Comparison of ENCODE assay signal across 36 cellular contexts in the genomic region with DNA sequence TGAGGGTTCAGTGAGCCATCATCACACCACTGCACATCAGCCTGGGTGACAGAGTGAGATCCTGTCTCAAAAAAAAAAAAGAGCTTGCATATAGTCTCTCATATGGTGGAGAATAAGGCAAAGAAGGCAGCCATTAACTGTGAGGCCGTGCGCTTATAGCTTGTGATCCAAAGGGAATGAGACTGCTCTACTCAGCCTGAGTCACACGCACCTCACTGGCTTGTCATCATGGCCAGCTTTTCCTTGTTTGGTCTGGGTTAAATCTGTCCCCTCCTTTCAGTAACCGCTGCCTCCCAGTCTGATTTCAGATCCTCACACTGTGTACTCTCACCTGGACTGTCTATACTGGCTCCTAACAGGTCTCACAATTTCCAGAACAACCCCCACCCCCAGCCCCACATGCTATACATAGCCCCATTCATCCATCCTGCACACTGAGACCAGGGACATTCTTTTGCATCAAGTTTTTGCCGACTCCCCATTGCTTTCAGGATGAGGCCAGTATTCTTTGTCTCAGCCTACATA. TPM values are rescaled to one million over a fixed set of nuclear protein-coding genes. Genes with fewer than 3 reads are reported as not detected.
DNase-seq lines count a peak whose midpoint lies in the region; ATAC-seq, FAIRE-seq and TF ChIP-seq lines count a peak whose summit lies in the region.
"Had no signal": no experiment of that assay in that cellular context is flagged by ENCODE, and none has a peak within 500 bp of the region (broad histone marks: within the 10 kb centered on the region; RNA-seq: fewer than 3 reads in every experiment).

No MANE protein-coding gene starts in this region.

- H3K4ac ChIP-seq in IMR-90 (ENCODE audit: low read depth, low read length) (no peak overlapping the region), neuronal stem cell (ENCODE audit: low read length) (no peak overlapping the region)

- no peak for TF ChIP-seq POLR2A in IMR-90 (IDR thresholded peaks at IDR 0.05; ENCODE audit: low read depth, low read length)

- TF ChIP-seq RAD21 in IMR-90 (IDR thresholded peaks at IDR 0.05; ENCODE audit: low read length): no peak

- H3K9me3 Mint-ChIP-seq in CD4-positive, CD25-positive, alpha-beta regulatory T cell: peaks cover 0 to 3% (median 0%) of the 10 kb centered on the region in 7 donors
- no peaks in the 10 kb centered on the region for H3K9me3 Mint-ChIP-seq in astrocyte (ENCODE audit: unreplicated experiment)
- H3K9me3 Mint-ChIP-seq: neural crest cell; T-helper 2 cell treated with Interferon-gamma antibody and Interleukin-4, amounts not matched to agents 5 μg/mL and 100 μg/mL, for 36 hours had no signal

- H3K4me3 Mint-ChIP-seq in CD4-positive, CD25-positive, alpha-beta regulatory T cell: no peak overlapping the region
- no peak overlapping the region for H3K4me3 Mint-ChIP-seq in astrocyte (ENCODE audit: unreplicated experiment)
- H3K4me3 Mint-ChIP-seq: activated CD4-positive, alpha-beta T cell treated with anti-CD3 and anti-CD28 coated beads for 36 hours; activated naive CD8-positive, alpha-beta T cell treated with anti-CD3 and anti-CD28 coated beads, Interleukin-2, amount 10 ng/mL, durations not matched to agents 7 days and 5 days; neural crest cell; T-helper 2 cell treated with Interferon-gamma antibody and Interleukin-4, amounts not matched to agents 5 μg/mL and 100 μg/mL, for 36 hours had no signal

- no peaks in the 10 kb centered on the region for H3K36me3 ChIP-seq in CD4-positive, CD25-positive, alpha-beta regulatory T cell (ENCODE audit: control insufficient read depth, insufficient read depth, low read length)
- H3K36me3 ChIP-seq in IMR-90 (ENCODE audit: control insufficient read depth, insufficient read depth, low read length) (no peaks in the 10 kb centered on the region), astrocyte (ENCODE audit: insufficient read depth, low read length) (no peaks in the 10 kb centered on the region), neuronal stem cell (replicated peaks in 1 of 2; ENCODE audit: control insufficient read depth in 2 of 2, insufficient read depth in 2 of 2, low read length in 2 of 2) (no peaks in the 10 kb centered on the region), smooth muscle cell (ENCODE audit: low read depth) (no peaks in the 10 kb centered on the region)
- H3K36me3 ChIP-seq: ascending aorta; BLaER1 treated with 17β-estradiol and CSF1 and Interleukin-3, amounts not matched to agents 10 nM and 100 nM; right atrium auricular region; spleen; tibial nerve had no signal

- H3K9ac ChIP-seq in IMR-90 (ENCODE audit: low read depth, low read length) (no peak overlapping the region), astrocyte (ENCODE audit: low read length) (no peak overlapping the region), neuronal stem cell (ENCODE audit: low read depth, low read length, poor library complexity) (no peak overlapping the region), smooth muscle cell (ENCODE audit: low read depth) (no peak overlapping the region)
- H3K9ac ChIP-seq: BLaER1 treated with 17β-estradiol and CSF1 and Interleukin-3, amounts not matched to agents 10 nM and 100 nM; parathyroid adenoma had no signal

- no peak for DNase-seq in CD4-positive, CD25-positive, alpha-beta regulatory T cell
- DNase-seq in IMR-90 (peak; percentile 41), astrocyte (ENCODE audit: low read depth) (no peak), neuronal stem cell (ENCODE audit: low spot score) (no peak), smooth muscle cell (lab: John Stamatoyannopoulos, UW; ENCODE audit: unreplicated experiment) (no peak), T-helper 1 cell (no peak), NCI-H146 (lab: John Stamatoyannopoulos, UW) (no peak)
- DNase-seq: activated CD4-positive, alpha-beta T cell treated with anti-CD3 and anti-CD28 coated beads for 36 hours; activated CD8-positive, alpha-beta memory T cell treated with anti-CD3 and anti-CD28 coated beads for 24 hours; activated effector memory CD4-positive, alpha-beta T cell treated with Interleukin-2 at 50 U/mL for 16 hours; activated naive CD8-positive, alpha-beta T cell treated with anti-CD3 and anti-CD28 coated beads, Interleukin-2, amount 10 ng/mL, durations not matched to agents 7 days and 5 days; activated T-cell treated with anti-CD3 and anti-CD28 coated beads for 4 hours; COR-L47; DMS53; effector memory CD4-positive, alpha-beta T cell; erythroblast; GDM1; head of caudate nucleus; islet precursor cell; left ventricle myocardium superior; mesendoderm; NCI-H1092; NCI-H187; NCI-H446 treated with DMSO at 0.1 percent for 48 hours; spleen; stimulated activated CD4-positive, alpha-beta T cell treated with anti-CD3 and anti-CD28 coated beads, Interleukin-2, amount 100 ng/mL, for 24 hours had no signal

- intact Hi-C loops in IMR-90 (cut with micrococcal nuclease): no loop called here

- H3K79me1 ChIP-seq in IMR-90 (ENCODE audit: low read depth in 1 of 2, low read length in 2 of 2) (no peaks in the 10 kb centered on the region), neuronal stem cell (ENCODE audit: low read depth, low read length) (no peaks in the 10 kb centered on the region)

- no peaks in the 10 kb centered on the region for H3K36me3 Mint-ChIP-seq in CD4-positive, CD25-positive, alpha-beta regulatory T cell
- no peaks in the 10 kb centered on the region for H3K36me3 Mint-ChIP-seq in astrocyte (ENCODE audit: low read depth, unreplicated experiment)

- H3K18ac ChIP-seq in IMR-90 (ENCODE audit: low read depth, low read length): no peak overlapping the region
- H3K18ac ChIP-seq in neuronal stem cell (ENCODE audit: low read length): peak overlapping the region; percentile 45

- POLR2A ChIA-PET in IMR-90 (lab: Charles Lee; ENCODE audit: unreplicated experiment): no interaction called here

- H3K56ac ChIP-seq in IMR-90 (ENCODE audit: extremely low read depth, insufficient read depth, low read length): no peak overlapping the region

- peak overlapping the region in 2 of 3 donors; percentile 15 to 80 for H3K27ac Mint-ChIP-seq in CD4-positive, CD25-positive, alpha-beta regulatory T cell
- H3K27ac Mint-ChIP-seq in astrocyte (ENCODE audit: unreplicated experiment): no peak overlapping the region
- H3K27ac Mint-ChIP-seq: activated CD4-positive, alpha-beta T cell treated with anti-CD3 and anti-CD28 coated beads for 36 hours; activated naive CD8-positive, alpha-beta T cell treated with anti-CD3 and anti-CD28 coated beads, Interleukin-2, amount 10 ng/mL, durations not matched to agents 7 days and 5 days; T-helper 2 cell treated with Interferon-gamma antibody and Interleukin-4, amounts not matched to agents 5 μg/mL and 100 μg/mL, for 36 hours had no signal

- no peaks in the 10 kb centered on the region for H3F3A ChIP-seq in smooth muscle cell (ENCODE audit: low read depth)

- in situ Hi-C loops in IMR-90 (cut with MboI; ENCODE audit: low sequenced_read_pairs): no loop called here

- H3K4me1 Mint-ChIP-seq in CD4-positive, CD25-positive, alpha-beta regulatory T cell: peaks cover 0 to 18% (median 5%) of the 10 kb centered on the region in 4 donors
- H3K4me1 Mint-ChIP-seq in astrocyte (ENCODE audit: low read depth, unreplicated experiment): peaks cover 3% of the 10 kb centered on the region
- H3K4me1 Mint-ChIP-seq: neural crest cell had no signal

- H2BK15ac ChIP-seq in IMR-90 (ENCODE audit: low read depth, low read length): no peak overlapping the region
- H2BK15ac ChIP-seq in neuronal stem cell (ENCODE audit: low read length): no peak overlapping the region

- no peak overlapping the region for H2AK9ac ChIP-seq in IMR-90 (replicated peaks; ENCODE audit: low read depth, low read length, poor library complexity)

- H4K20me1 ChIP-seq in IMR-90 (ENCODE audit: insufficient read depth, low read length) (no peaks in the 10 kb centered on the region), astrocyte (ENCODE audit: insufficient read depth, low read length) (no peaks in the 10 kb centered on the region), smooth muscle cell (ENCODE audit: low read depth) (no peaks in the 10 kb centered on the region)
- H4K20me1 ChIP-seq: BLaER1 treated with 17β-estradiol and CSF1 and Interleukin-3, amounts not matched to agents 10 nM and 100 nM had no signal

- H2BK120ac ChIP-seq in IMR-90 (ENCODE audit: low read depth, low read length) (no peak overlapping the region), neuronal stem cell (ENCODE audit: low read depth, low read length) (no peak overlapping the region)

- FAIRE-seq in astrocyte (lab: Jason Lieb, UNC): no peak

- H4K8ac ChIP-seq in IMR-90 (ENCODE audit: low read depth in 2 of 2, low read length in 2 of 2): no peak overlapping the region
- H4K8ac ChIP-seq in neuronal stem cell (ENCODE audit: low read depth, low read length): no peak overlapping the region

- BruUV-seq in IMR-90 (replicated peaks; lab: Mats Ljungman, UMichigan): no TSS peak

- ATAC-seq in CD4-positive, CD25-positive, alpha-beta regulatory T cell (ENCODE audit: low read depth in 2 of 2): no peak
- ATAC-seq in IMR-90 (ENCODE audit: low read depth): peak; percentile 27; the same call in 1 of the 2 replicates
- ATAC-seq: activated CD4-positive, alpha-beta T cell treated with anti-CD3 and anti-CD28 coated beads for 36 hours; HCT116; left ventricle myocardium superior; Right ventricle myocardium inferior had no signal

- no peak overlapping the region for H2BK20ac ChIP-seq in IMR-90 (ENCODE audit: low read depth, low read length)

- H3K4me2 ChIP-seq in IMR-90 (ENCODE audit: low read depth, low read length) (no peak overlapping the region), astrocyte (ENCODE audit: low read length) (no peak overlapping the region), neuronal stem cell (ENCODE audit: insufficient read depth, low read length, poor library complexity, severe bottlenecking) (no peak overlapping the region), smooth muscle cell (no peak overlapping the region)
- H3K4me2 ChIP-seq: BLaER1 treated with 17β-estradiol and CSF1 and Interleukin-3, amounts not matched to agents 10 nM and 100 nM had no signal

- WGBS in IMR-90 (ENCODE audit: extremely low coverage in 2 of 2, insufficient read length in 1 of 2), 2 experiments: 74% methylated on average over 3 of the region's 5 CpGs; no CpG with 5 or more reads in 1 of the 2 experiments
- WGBS in neuronal stem cell (ENCODE audit: extremely low coverage in 2 of 2, insufficient read length in 2 of 2, insufficient replicate concordance in 1 of 2), 2 donors: no CpG with 5 or more reads among the region's 5 CpGs
- 79% methylated on average over 5 of the region's 5 CpGs for WGBS in smooth muscle cell (ENCODE audit: low lambda C conversion rate)

- no peak overlapping the region for H3K14ac ChIP-seq in IMR-90 (replicated peaks; ENCODE audit: low read depth, low read length)
- no peak overlapping the region for H3K14ac ChIP-seq in neuronal stem cell (ENCODE audit: low read length)

- no peaks in the 10 kb centered on the region for H3K27me3 Mint-ChIP-seq in CD4-positive, CD25-positive, alpha-beta regulatory T cell
- H3K27me3 Mint-ChIP-seq in astrocyte (ENCODE audit: low read depth, unreplicated experiment): no peaks in the 10 kb centered on the region
- H3K27me3 Mint-ChIP-seq: activated CD4-positive, alpha-beta T cell treated with anti-CD3 and anti-CD28 coated beads for 36 hours; activated naive CD8-positive, alpha-beta T cell treated with anti-CD3 and anti-CD28 coated beads, Interleukin-2, amount 10 ng/mL, durations not matched to agents 7 days and 5 days had no signal

- H2BK5ac ChIP-seq in IMR-90 (ENCODE audit: low read depth, low read length, poor library complexity, severe bottlenecking): no peak overlapping the region
- no peak overlapping the region for H2BK5ac ChIP-seq in neuronal stem cell (ENCODE audit: low read length)

- no peaks in the 10 kb centered on the region for H3K27me3 ChIP-seq in CD4-positive, CD25-positive, alpha-beta regulatory T cell (ENCODE audit: control insufficient read depth, insufficient read depth, low read length)
- H3K27me3 ChIP-seq in IMR-90 (ENCODE audit: control insufficient read depth, insufficient read depth, low read length) (no peaks in the 10 kb centered on the region), astrocyte (ENCODE audit: insufficient read depth, low read length) (no peaks in the 10 kb centered on the region), neuronal stem cell (ENCODE audit: control insufficient read depth in 3 of 3, insufficient read depth in 3 of 3, low read depth in 1 of 3, low read length in 3 of 3) (no peaks in the 10 kb centered on the region), smooth muscle cell (ENCODE audit: low read depth) (no peaks in the 10 kb centered on the region)
- H3K27me3 ChIP-seq: ascending aorta; BLaER1 treated with 17β-estradiol and CSF1 and Interleukin-3, amounts not matched to agents 10 nM and 100 nM; right atrium auricular region; spleen; tibial nerve had no signal

- dilution Hi-C loops in IMR-90 (cut with HindIII; ENCODE audit: low sequenced_read_pairs, unreplicated experiment): no loop called here

- H4K91ac ChIP-seq in IMR-90 (ENCODE audit: insufficient read depth, low read depth, low read length): no peak overlapping the region
- H4K91ac ChIP-seq in neuronal stem cell (ENCODE audit: low read depth, low read length, poor library complexity): no peak overlapping the region

- CTCF ChIA-PET in IMR-90 (lab: Yijun Ruan, JAX): interaction anchor here (0.6 kb wide), 2 partner anchors 19 to 28 kb away, joined by 3 to 4 read pairs; no protein-coding TSS in a partner anchor

- H2AK5ac ChIP-seq in IMR-90 (ENCODE audit: low read depth, low read length) (no peak overlapping the region), neuronal stem cell (ENCODE audit: low read depth, low read length) (no peak overlapping the region)

- H3K4me3 ChIP-seq in CD4-positive, CD25-positive, alpha-beta regulatory T cell (ENCODE audit: low read depth, low read length): no peak overlapping the region
- H3K4me3 ChIP-seq in IMR-90 (ENCODE audit: insufficient read depth, low read depth, low read length) (no peak overlapping the region), astrocyte (ENCODE audit: insufficient read depth, low read depth, low read length) (no peak overlapping the region), neuronal stem cell (ENCODE audit: low read length in 2 of 2) (no peak overlapping the region), smooth muscle cell (no peak overlapping the region)
- H3K4me3 ChIP-seq: ascending aorta; BLaER1 treated with 17β-estradiol and CSF1 and Interleukin-3, amounts not matched to agents 10 nM and 100 nM; coronary artery; right atrium auricular region; spleen; tibial nerve had no signal

- TF ChIP-seq CTCF in IMR-90 (conservative IDR thresholded peaks at IDR 0.05; ENCODE audit: low read depth, low read length): no peak
- no peak for TF ChIP-seq CTCF in astrocyte (IDR thresholded peaks at IDR 0.05; ENCODE audit: insufficient read depth, low read depth, low read length)
- no peak for TF ChIP-seq CTCF in smooth muscle cell (IDR thresholded peaks at IDR 0.05; ENCODE audit: borderline replicate concordance, insufficient read depth, poor library complexity, severe bottlenecking)

- H3K4me1 ChIP-seq in CD4-positive, CD25-positive, alpha-beta regulatory T cell (ENCODE audit: control insufficient read depth, insufficient read depth, low read length, poor library complexity, severe bottlenecking): no peaks in the 10 kb centered on the region
- H3K4me1 ChIP-seq in IMR-90 (ENCODE audit: control insufficient read depth, insufficient read depth, low read length) (no peaks in the 10 kb centered on the region), astrocyte (ENCODE audit: insufficient read depth, low read length) (no peaks in the 10 kb centered on the region), neuronal stem cell (ENCODE audit: control insufficient read depth in 2 of 2, insufficient read depth in 1 of 2, low read depth in 1 of 2, low read length in 2 of 2) (no peaks in the 10 kb centered on the region), smooth muscle cell (ENCODE audit: low read depth) (no peaks in the 10 kb centered on the region)
- H3K4me1 ChIP-seq: ascending aorta, parathyroid adenoma, right atrium auricular region, spleen, tibial nerve had no signal

- peak overlapping the region; percentile 56 for H2AFZ ChIP-seq in IMR-90 (replicated peaks; ENCODE audit: low read length, poor library complexity)
- H2AFZ ChIP-seq in astrocyte (ENCODE audit: low read depth, low read length): peak overlapping the region; percentile 5
- H2AFZ ChIP-seq in neuronal stem cell (ENCODE audit: low read length): peak overlapping the region; percentile 61
- H2AFZ ChIP-seq in smooth muscle cell (ENCODE audit: low read depth): no peak overlapping the region
- H2AFZ ChIP-seq: parathyroid adenoma had no signal

- no peak overlapping the region for H4K5ac ChIP-seq in IMR-90 (ENCODE audit: low read depth, low read length)

- H3K9me1 ChIP-seq in IMR-90 (ENCODE audit: insufficient read depth, low read length): no peaks in the 10 kb centered on the region

- no peak overlapping the region for H3K27ac ChIP-seq in CD4-positive, CD25-positive, alpha-beta regulatory T cell (ENCODE audit: insufficient read depth, low read length, poor library complexity, severe bottlenecking)
- H3K27ac ChIP-seq in IMR-90 (ENCODE audit: insufficient read depth, low read length): no peak overlapping the region
- no peak overlapping the region for H3K27ac ChIP-seq in astrocyte (ENCODE audit: low read depth, low read length)
- no peak overlapping the region for H3K27ac ChIP-seq in neuronal stem cell (replicated peaks; ENCODE audit: low read length)
- no peak overlapping the region for H3K27ac ChIP-seq in smooth muscle cell (ENCODE audit: low read depth)
- H3K27ac ChIP-seq: ascending aorta; BLaER1 treated with 17β-estradiol and CSF1 and Interleukin-3, amounts not matched to agents 10 nM and 100 nM; coronary artery; parathyroid adenoma; right atrium auricular region; spleen; tibial nerve had no signal

- no peak overlapping the region for H2BK12ac ChIP-seq in neuronal stem cell (ENCODE audit: low read length)

- H3K9me3 ChIP-seq in CD4-positive, CD25-positive, alpha-beta regulatory T cell (ENCODE audit: control insufficient read depth in 2 of 2, low read length in 2 of 2): no peaks in the 10 kb centered on the region
- H3K9me3 ChIP-seq in IMR-90 (ENCODE audit: control insufficient read depth, insufficient read depth, low read length) (no peaks in the 10 kb centered on the region), astrocyte (ENCODE audit: insufficient read depth, low read depth, low read length) (no peaks in the 10 kb centered on the region), neuronal stem cell (replicated peaks in 1 of 2; ENCODE audit: control insufficient read depth in 2 of 2, insufficient read depth in 1 of 2, low read depth in 1 of 2, low read length in 2 of 2) (no peaks in the 10 kb centered on the region), smooth muscle cell (replicated peaks; ENCODE audit: low read depth) (no peaks in the 10 kb centered on the region)
- H3K9me3 ChIP-seq: ascending aorta; BLaER1 treated with 17β-estradiol and CSF1 and Interleukin-3, amounts not matched to agents 10 nM and 100 nM; right atrium auricular region; spleen; tibial nerve had no signal

- no peaks in the 10 kb centered on the region for H3K79me2 ChIP-seq in astrocyte (ENCODE audit: insufficient read depth, low read length)
- no peaks in the 10 kb centered on the region for H3K79me2 ChIP-seq in smooth muscle cell (ENCODE audit: low read depth)
- H3K79me2 ChIP-seq: parathyroid adenoma had no signal

- H3K23ac ChIP-seq in IMR-90 (ENCODE audit: low read depth, low read length) (no peak overlapping the region), neuronal stem cell (ENCODE audit: low read depth, low read length, poor library complexity) (no peak overlapping the region)

RNA-seq across cellular contexts. Expression of a gene that starts 35.3 kb away (rescaled TPM):
- total RNA-seq in CD4-positive, CD25-positive, alpha-beta regulatory T cell: 301 TPM
- polyA plus RNA-seq in CD4-positive, CD25-positive, alpha-beta regulatory T cell: 100 to 1,000 TPM in 1 of 4 donors, 10 to 100 TPM in 3; 69.6 to 104 (median 82.8) TPM
- total RNA-seq in IMR-90 (2012; rRNA removed): 11.7 and 15.6 TPM in 2 replicates
- 5.2 and 22.8 TPM in 2 replicates for polyA plus RNA-seq in IMR-90 (2012; rRNA removed)
- 1.3 and 1.7 TPM in 2 replicates for polyA plus RNA-seq in IMR-90 (2012; cell fraction: cytosol; rRNA removed)
- 3.8 and 11.8 TPM in 2 replicates for polyA plus RNA-seq in IMR-90 (2012; cell fraction: nucleus; rRNA removed; ENCODE audit: low replicate concordance)
- total RNA-seq in astrocyte: 7.2 and 7.8 TPM in 2 replicates
- polyA plus RNA-seq in neuronal stem cell (2013, experiment 1 of 2): 0.88 TPM
- polyA plus RNA-seq in neuronal stem cell (2013, experiment 2 of 2): 0.97 TPM
- 5.5 and 6.0 TPM in 2 replicates for total RNA-seq in smooth muscle cell
- polyA plus RNA-seq in smooth muscle cell: 2.4 and 3.6 TPM in 2 replicates

Comparison
In these comparisons a context has a peak if more than half of its experiments do, and no peak if none do; other contexts are left out.
1. RNA of a gene that starts 35.3 kb away (total RNA-seq): 301 TPM in CD4-positive, CD25-positive, alpha-beta regulatory T cell (single experiment); 11.7 to 15.6 TPM in IMR-90, 7.2 to 7.8 TPM in astrocyte and 5.5 to 6.0 TPM in smooth muscle cell; every median in the first group is over 10 times any median in the second.